Comparison of ENCODE assay signal across 27 cellular contexts in the genomic region with DNA sequence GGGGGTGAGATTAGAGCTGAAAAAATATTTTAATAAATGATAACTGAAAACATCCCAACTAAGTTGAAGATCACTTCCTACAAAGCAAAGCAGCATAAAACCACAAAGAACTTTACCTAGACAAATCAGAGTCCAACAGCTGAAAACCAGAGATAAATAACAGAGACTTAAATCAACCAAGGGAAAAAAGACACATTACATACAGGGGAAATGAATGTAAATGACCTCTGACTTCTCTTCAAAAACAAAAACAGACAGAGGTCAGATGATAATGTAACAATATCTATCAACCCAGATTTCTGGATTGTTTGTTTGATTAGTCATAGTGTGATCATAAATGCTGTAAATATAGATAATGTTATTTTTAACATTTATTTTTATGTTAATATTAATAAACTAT.
DNase-seq lines count a peak whose midpoint lies in the region; FAIRE-seq and TF ChIP-seq lines count a peak whose summit lies in the region.
"Had no signal": no experiment of that assay in that cellular context is flagged by ENCODE, and none has a peak within 500 bp of the region (broad histone marks: within the 10 kb centered on the region; RNA-seq: fewer than 3 reads in every experiment).

No MANE protein-coding gene starts in this region.

- no peak overlapping the region for H2AFZ ChIP-seq in endothelial cell of umbilical vein (ENCODE audit: low read depth, low read length)

- H3K4me1 ChIP-seq in endothelial cell of umbilical vein (ENCODE audit: control insufficient read depth, extremely low read depth, insufficient read depth, low read length) = peaks cover 9% of the 10 kb centered on the region
- H3K4me1 ChIP-seq: BE2C, BLaER1 had no signal

- no peak overlapping the region for H3K4me3 Mint-ChIP-seq in chondrocyte (ENCODE audit: unreplicated experiment)
- H3K4me3 Mint-ChIP-seq: CD14-positive monocyte; CD4-positive, alpha-beta memory T cell; CD4-positive, CD25-positive, alpha-beta regulatory T cell; CD8-positive, alpha-beta memory T cell had no signal

- H3K79me2 ChIP-seq in endothelial cell of umbilical vein (ENCODE audit: control insufficient read depth, insufficient read depth, low read length) = no peaks in the 10 kb centered on the region

- no peak overlapping the region for H3K4me2 ChIP-seq in endothelial cell of umbilical vein (ENCODE audit: insufficient read depth, low read length)
- H3K4me2 ChIP-seq: BLaER1 had no signal

- H3K27me3 Mint-ChIP-seq in chondrocyte (ENCODE audit: low read depth) = no peaks in the 10 kb centered on the region
- H3K27me3 Mint-ChIP-seq: CD4-positive, alpha-beta memory T cell; CD4-positive, CD25-positive, alpha-beta regulatory T cell; CD8-positive, alpha-beta memory T cell had no signal

- peaks cover under 1% of the 10 kb centered on the region for H3K36me3 Mint-ChIP-seq in chondrocyte (ENCODE audit: low read depth)
- H3K36me3 Mint-ChIP-seq: CD14-positive monocyte; CD4-positive, alpha-beta memory T cell; CD4-positive, CD25-positive, alpha-beta regulatory T cell had no signal

- TF ChIP-seq CTCF in chondrocyte (IDR thresholded peaks at IDR 0.05) (no peak), endothelial cell of umbilical vein (IDR thresholded peaks at IDR 0.05; ENCODE audit: extremely low read depth in 1 of 2, insufficient read depth in 1 of 2, low read depth in 1 of 2, low read length in 2 of 2) (no peak)

- no TSS peak for BruUV-seq in endothelial cell of umbilical vein (replicated peaks; lab: Mats Ljungman, UMichigan)

- no peaks in the 10 kb centered on the region for H3K4me1 Mint-ChIP-seq in chondrocyte (ENCODE audit: low read depth)
- H3K4me1 Mint-ChIP-seq: CD4-positive, alpha-beta memory T cell; CD4-positive, CD25-positive, alpha-beta regulatory T cell; CD8-positive, alpha-beta memory T cell had no signal

- H3K27ac Mint-ChIP-seq in chondrocyte (ENCODE audit: unreplicated experiment) = peak overlapping the region; percentile 4
- H3K27ac Mint-ChIP-seq: CD14-positive monocyte; CD4-positive, alpha-beta memory T cell; CD4-positive, CD25-positive, alpha-beta regulatory T cell; CD8-positive, alpha-beta memory T cell had no signal

- H3K36me3 ChIP-seq in endothelial cell of umbilical vein (ENCODE audit: control insufficient read depth in 2 of 2, extremely low read depth in 1 of 2, insufficient read depth in 2 of 2, low read length in 2 of 2) = no peaks in the 10 kb centered on the region
- H3K36me3 ChIP-seq: BE2C, BLaER1 had no signal

- H3K9me3 ChIP-seq in endothelial cell of umbilical vein (replicated peaks; ENCODE audit: control insufficient read depth, insufficient read depth, low read length) = no peaks in the 10 kb centered on the region
- H3K9me3 ChIP-seq: BE2C had no signal

- H3K4me3 ChIP-seq in endothelial cell of umbilical vein (replicated peaks in 1 of 3; ENCODE audit: insufficient read depth in 1 of 3, low read depth in 1 of 3, low read length in 3 of 3) = no peak overlapping the region
- H3K4me3 ChIP-seq: BLaER1, GM12878 had no signal

- no peaks in the 10 kb centered on the region for H3K27me3 ChIP-seq in endothelial cell of umbilical vein (ENCODE audit: control insufficient read depth in 2 of 2, insufficient read depth in 2 of 2, low read length in 2 of 2)
- H3K27me3 ChIP-seq: BE2C, BLaER1 had no signal

- CTCF ChIA-PET in endothelial cell of umbilical vein (lab: Charles Lee) = no interaction called here

- intact Hi-C loops in endothelial cell of umbilical vein (cut with micrococcal nuclease) = loop anchor here (1.0 kb wide), 1 partner anchor 95 kb away; no protein-coding TSS in a partner anchor

- H3K27ac ChIP-seq in endothelial cell of umbilical vein (ENCODE audit: insufficient read depth, low read depth, low read length) = no peak overlapping the region
- H3K27ac ChIP-seq: BLaER1 had no signal

- no peak overlapping the region for H3K9ac ChIP-seq in endothelial cell of umbilical vein (replicated peaks; ENCODE audit: extremely low read depth, insufficient read depth, low read length)
- H3K9ac ChIP-seq: BLaER1 had no signal

- no peaks in the 10 kb centered on the region for H3K9me1 ChIP-seq in endothelial cell of umbilical vein (replicated peaks; ENCODE audit: control insufficient read depth, extremely low read depth, insufficient read depth, low read length)

- no peaks in the 10 kb centered on the region for H4K20me1 ChIP-seq in endothelial cell of umbilical vein (replicated peaks; ENCODE audit: control insufficient read depth, extremely low read depth, insufficient read depth, low read length)
- H4K20me1 ChIP-seq: BLaER1 had no signal

- TF ChIP-seq POLR2A in endothelial cell of umbilical vein (IDR thresholded peaks at IDR 0.05; ENCODE audit: low read depth, low read length) = peak; percentile 26

- POLR2A ChIA-PET in endothelial cell of umbilical vein (lab: Charles Lee) = no interaction called here

- dilution Hi-C loops in endothelial cell of umbilical vein (cut with MboI; ENCODE audit: extremely low pct_ligation_motif_present, low sequenced_read_pairs) = no loop called here

- DNase-seq in chondrocyte (ENCODE audit: low spot score) (no peak), endothelial cell of umbilical vein (ENCODE audit: low read depth, low spot score) (peak; percentile 63), pulmonary artery endothelial cell (ENCODE audit: low read depth, low spot score) (peak; percentile 61), kidney tubule cell (ENCODE audit: low spot score) (no peak), KG1 (lab: John Stamatoyannopoulos, UW) (no peak), HTR-8/SVneo (ENCODE audit: insufficient read length, low spot score) (no peak)
- DNase-seq: 8988T; ACHN; BE2C; C1 segment of cervical spinal cord; CD4-positive, alpha-beta memory T cell; CD4-positive, CD25-positive, alpha-beta regulatory T cell; CD8-positive, alpha-beta memory T cell; COR-L47; DMS 273 treated with DMSO at 0.1 percent for 48 hours; DMS153; DMS53; DMS79; DND-41; EL; GDM1 had no signal

- H3K9me3 Mint-ChIP-seq in chondrocyte (ENCODE audit: low read depth) = peaks cover 15% of the 10 kb centered on the region

- no peak for FAIRE-seq in endothelial cell of umbilical vein (lab: Jason Lieb, UNC)
- FAIRE-seq in HTR-8/SVneo (lab: Jason Lieb, UNC) = no peak
- FAIRE-seq: A204.1, GM12878, GM12892, GM18507 had no signal

TF ChIP-seq in endothelial cell of umbilical vein, 7 proteins besides CTCF, POLR2A, EP300 and RAD21:
- TF ChIP-seq, protein P1, sequence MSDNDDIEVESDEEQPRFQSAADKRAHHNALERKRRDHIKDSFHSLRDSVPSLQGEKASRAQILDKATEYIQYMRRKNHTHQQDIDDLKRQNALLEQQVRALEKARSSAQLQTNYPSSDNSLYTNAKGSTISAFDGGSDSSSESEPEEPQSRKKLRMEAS (IDR thresholded peaks at IDR 0.05; ENCODE audit: insufficient read depth, insufficient read length) = no peak
- peak; percentile 65 for TF ChIP-seq FOS (IDR thresholded peaks at IDR 0.05; ENCODE audit: borderline replicate concordance, insufficient read depth, low read length)
- TF ChIP-seq MYC (IDR thresholded peaks at IDR 0.05; ENCODE audit: low read depth, low read length) = no peak
- peak; percentile 39 for TF ChIP-seq GATA2 (IDR thresholded peaks at IDR 0.05; ENCODE audit: insufficient read depth, insufficient read length, low read depth, low read length)
- TF ChIP-seq EZH2 (IDR thresholded peaks at IDR 0.05; ENCODE audit: borderline replicate concordance, low read depth, low read length, severe bottlenecking) = no peak
- TF ChIP-seq JUN (IDR thresholded peaks at IDR 0.05; ENCODE audit: borderline replicate concordance, insufficient read depth, insufficient read length, low read depth) = peak; percentile 27
- TF ChIP-seq POLR2AphosphoS5 (IDR thresholded peaks at IDR 0.05; ENCODE audit: insufficient read depth, low read depth, low read length) = no peak

Comparison
In these comparisons a context has a peak if more than half of its experiments do, and no peak if none do; other contexts are left out.
1. DNase-seq: peak in endothelial cell of umbilical vein (single experiment) and pulmonary artery endothelial cell (single experiment); none in chondrocyte (single experiment), kidney tubule cell (single experiment), KG1 (single experiment) and HTR-8/SVneo (single experiment).